ENCODE assay signal across 14 cellular contexts in the genomic region with DNA sequence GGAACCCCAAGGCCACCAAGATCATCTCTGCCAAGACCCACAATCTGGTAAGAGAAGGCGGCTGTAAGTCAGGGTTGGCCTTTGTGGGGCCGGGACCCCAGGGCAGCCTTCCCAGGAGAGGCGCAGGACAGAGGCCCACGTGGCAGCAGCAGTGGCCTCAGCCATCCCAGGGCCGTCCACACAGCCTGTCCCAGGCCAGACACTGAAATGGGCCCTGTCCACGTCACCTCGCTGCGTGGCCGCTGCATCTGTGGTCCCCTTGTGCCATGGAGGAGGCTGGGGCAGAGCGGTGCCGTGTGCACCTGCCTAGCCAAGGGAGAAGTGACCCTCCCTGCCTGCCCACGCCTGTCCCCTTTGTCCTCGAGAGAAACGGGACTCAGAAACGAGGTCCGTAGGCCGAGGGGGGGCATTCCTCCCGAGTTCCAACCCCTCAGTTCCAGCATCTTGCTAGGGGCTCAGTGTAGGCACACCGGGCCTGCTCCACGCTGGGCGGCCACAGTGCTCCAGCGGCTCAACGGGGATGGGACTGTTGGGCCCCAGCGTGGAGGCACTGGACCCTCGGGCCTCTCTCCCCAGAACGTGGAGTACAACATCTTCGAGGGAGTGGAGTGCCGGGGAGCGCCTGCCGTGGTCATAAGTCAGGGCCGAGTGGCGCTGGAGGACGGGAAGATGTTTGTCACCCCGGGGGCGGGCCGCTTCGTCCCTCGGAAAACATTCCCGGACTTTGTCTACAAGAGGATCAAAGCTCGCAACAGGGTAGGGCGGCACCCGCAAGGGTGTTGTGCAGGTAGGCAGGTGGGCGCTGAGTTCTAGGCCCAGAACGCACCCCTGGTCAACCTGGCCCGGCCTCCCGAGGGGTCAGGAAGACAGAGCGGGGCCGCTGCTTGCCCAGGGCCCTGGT. TPM values are rescaled to one million over a fixed set of nuclear protein-coding genes. Genes with fewer than 3 reads are reported as not detected.
DNase-seq lines count a peak whose midpoint lies in the region; ATAC-seq and TF ChIP-seq lines count a peak whose summit lies in the region.
"Had no signal": no experiment of that assay in that cellular context is flagged by ENCODE, and none has a peak within 500 bp of the region (broad histone marks: within the 10 kb centered on the region; RNA-seq: fewer than 3 reads in every experiment).

No MANE protein-coding gene starts in this region.

- no peaks in the 10 kb centered on the region for H3K79me2 ChIP-seq in neural cell (replicated peaks; ENCODE audit: insufficient read depth, low read length)

- H3K4me1 ChIP-seq in endodermal cell (ENCODE audit: control insufficient read depth, insufficient read depth, low read length) = no peaks in the 10 kb centered on the region

- no peaks in the 10 kb centered on the region for H3K9me2 ChIP-seq in neural cell (ENCODE audit: insufficient read depth, low read length)

- no peak overlapping the region for H3K4me2 ChIP-seq in neural cell (ENCODE audit: low read length)

- ATAC-seq in Right ventricle myocardium superior (ENCODE audit: poor library complexity) (no peak), HG03439 (IDR thresholded peaks at IDR 0.05; ENCODE audit: unreplicated experiment) (no peak), GM21786 (IDR thresholded peaks at IDR 0.05; ENCODE audit: unreplicated experiment) (no peak)
- ATAC-seq: HCT116 had no signal

- TF ChIP-seq CTCF in glutamatergic neuron (IDR thresholded peaks at IDR 0.05; ENCODE audit: partially characterized antibody, unreplicated experiment) (no peak), neural cell (IDR thresholded peaks at IDR 0.05; ENCODE audit: poor library complexity, severe bottlenecking) (no peak), endodermal cell (conservative IDR thresholded peaks at IDR 0.05) (no peak)

- no peak overlapping the region for H3K4me3 Mint-ChIP-seq in glutamatergic neuron (ENCODE audit: unreplicated experiment)
- no peak overlapping the region for H3K4me3 Mint-ChIP-seq in endodermal cell
- H3K4me3 Mint-ChIP-seq: CD4-positive, CD25-positive, alpha-beta regulatory T cell; IgD-negative memory B cell had no signal

- H3K9me3 ChIP-seq in neural cell (ENCODE audit: low read length) = no peaks in the 10 kb centered on the region
- no peaks in the 10 kb centered on the region for H3K9me3 ChIP-seq in endodermal cell (ENCODE audit: control insufficient read depth, low read length)
- H3K9me3 ChIP-seq: BLaER1 treated with 17β-estradiol and CSF1 and Interleukin-3, amounts not matched to agents 10 nM and 100 nM had no signal

- H3K27me3 Mint-ChIP-seq in glutamatergic neuron (ENCODE audit: unreplicated experiment) = peaks cover 23% of the 10 kb centered on the region
- H3K27me3 Mint-ChIP-seq in endodermal cell (ENCODE audit: insufficient read depth) = no peaks in the 10 kb centered on the region
- H3K27me3 Mint-ChIP-seq: CD4-positive, CD25-positive, alpha-beta regulatory T cell; IgD-negative memory B cell had no signal

- DNase-seq in Right ventricle myocardium superior (peak; percentile 43), cardiac septum (ENCODE audit: low spot score) (no peak), glutamatergic neuron (peak; percentile 12), endodermal cell (no peak)
- DNase-seq: ACHN; CD4-positive, CD25-positive, alpha-beta regulatory T cell; DMS53; GF-D8 had no signal

- no peaks in the 10 kb centered on the region for H3K27me3 ChIP-seq in neural cell (ENCODE audit: insufficient read depth, low read depth, low read length)
- H3K27me3 ChIP-seq in endodermal cell (ENCODE audit: control insufficient read depth, insufficient read depth, low read length, poor library complexity, severe bottlenecking) = no peaks in the 10 kb centered on the region

- H3K4me1 Mint-ChIP-seq in glutamatergic neuron (ENCODE audit: low read depth, unreplicated experiment) (peaks cover 3% of the 10 kb centered on the region), endodermal cell (no peaks in the 10 kb centered on the region)
- H3K4me1 Mint-ChIP-seq: CD4-positive, CD25-positive, alpha-beta regulatory T cell; IgD-negative memory B cell had no signal

- H4K20me1 ChIP-seq in neural cell (ENCODE audit: insufficient read depth) = no peaks in the 10 kb centered on the region

- H3K9me3 Mint-ChIP-seq in glutamatergic neuron (ENCODE audit: unreplicated experiment) (peaks cover 12% of the 10 kb centered on the region), endodermal cell (no peaks in the 10 kb centered on the region)
- H3K9me3 Mint-ChIP-seq: CD4-positive, CD25-positive, alpha-beta regulatory T cell; IgD-negative memory B cell had no signal

- no peak overlapping the region for H3K9ac ChIP-seq in neural cell (ENCODE audit: low read length)
- no peak overlapping the region for H3K9ac ChIP-seq in endodermal cell (ENCODE audit: extremely low read depth, low read length, poor library complexity, severe bottlenecking)
- H3K9ac ChIP-seq: BLaER1 treated with 17β-estradiol and CSF1 and Interleukin-3, amounts not matched to agents 10 nM and 100 nM had no signal

- no peak for TF ChIP-seq EP300 in neural cell (conservative IDR thresholded peaks at IDR 0.05; ENCODE audit: poor library complexity, severe bottlenecking)

- no peak overlapping the region for H3K27ac Mint-ChIP-seq in glutamatergic neuron (ENCODE audit: unreplicated experiment)
- no peak overlapping the region for H3K27ac Mint-ChIP-seq in endodermal cell
- H3K27ac Mint-ChIP-seq: IgD-negative memory B cell had no signal

- no peak overlapping the region for H3K27ac ChIP-seq in neural cell (ENCODE audit: low read length)
- H3K27ac ChIP-seq in endodermal cell (ENCODE audit: low read depth, low read length) = no peak overlapping the region
- H3K27ac ChIP-seq: BLaER1 treated with 17β-estradiol and CSF1 and Interleukin-3, amounts not matched to agents 10 nM and 100 nM had no signal

- intact Hi-C loops in Right ventricle myocardium superior (cut with DNase I) (no loop called here), cardiac septum (cut with DNase I) (no loop called here)

- 89 to 91% methylated on average over 27 to 48 of the region's 48 CpGs for WGBS in endodermal cell (ENCODE audit: insufficient coverage in 1 of 2, insufficient read length in 1 of 2), 2 experiments

- H3K4me3 ChIP-seq in neural cell (ENCODE audit: low read length) (no peak overlapping the region), endodermal cell (ENCODE audit: low read length) (no peak overlapping the region)
- H3K4me3 ChIP-seq: BLaER1 treated with 17β-estradiol and CSF1 and Interleukin-3, amounts not matched to agents 10 nM and 100 nM had no signal

- H3K36me3 ChIP-seq in neural cell (ENCODE audit: insufficient read depth, low read length) (no peaks in the 10 kb centered on the region), endodermal cell (ENCODE audit: control insufficient read depth, insufficient read depth, low read length) (no peaks in the 10 kb centered on the region)

- H2AFZ ChIP-seq in neural cell (ENCODE audit: low read depth, low read length) = no peak overlapping the region

- TF ChIP-seq RAD21 in neural cell (conservative IDR thresholded peaks at IDR 0.05) = no peak

- H3F3A ChIP-seq in neural cell (ENCODE audit: insufficient read depth, low read length, poor library complexity, severe bottlenecking) = no peaks in the 10 kb centered on the region

- H3K36me3 Mint-ChIP-seq in glutamatergic neuron (ENCODE audit: unreplicated experiment) (no peaks in the 10 kb centered on the region), endodermal cell (ENCODE audit: low read depth) (no peaks in the 10 kb centered on the region)
- H3K36me3 Mint-ChIP-seq: CD4-positive, CD25-positive, alpha-beta regulatory T cell; IgD-negative memory B cell had no signal

TF ChIP-seq in neural cell, 6 proteins besides CTCF, POLR2A, EP300 and RAD21:
- TF ChIP-seq REST (IDR thresholded peaks at IDR 0.05; ENCODE audit: borderline replicate concordance) = no peak
- TF ChIP-seq TAF1 (IDR thresholded peaks at IDR 0.05; ENCODE audit: low read depth) = no peak
- TF ChIP-seq POLR2AphosphoS5 (IDR thresholded peaks at IDR 0.05) = peak; percentile 15

RNA-seq across cellular contexts. Expression of gene DPYSL4, which starts 15.6 kb away (rescaled TPM):
- 31.7 TPM for total RNA-seq in Right ventricle myocardium superior
- 55.4 TPM for total RNA-seq in cardiac septum
- total RNA-seq in glutamatergic neuron (ENCODE audit: unreplicated experiment) = 402 TPM
- polyA plus RNA-seq in neural cell = 116 and 143 TPM in 2 replicates
- polyA minus RNA-seq in neural cell = 102 and 118 TPM in 2 replicates
- 10 to 100 TPM in 1 of 2 donors, 1 to 10 TPM in 1; 5.1 to 13.5 TPM for total RNA-seq in endodermal cell
- polyA plus RNA-seq in endodermal cell (2013, experiment 1 of 2) = 62.3 TPM
- polyA plus RNA-seq in endodermal cell (2013, experiment 2 of 2) = 52.7 TPM
- polyA plus RNA-seq: IgD-negative memory B cell had no signal

Comparison
In these comparisons a context has a peak if more than half of its experiments do, and no peak if none do; other contexts are left out.
1. DNase-seq: peak in Right ventricle myocardium superior (single experiment) and glutamatergic neuron (single experiment); none in cardiac septum (single experiment) and endodermal cell (single experiment).